ENCODE assay signal across 29 cellular contexts in the genomic region with DNA sequence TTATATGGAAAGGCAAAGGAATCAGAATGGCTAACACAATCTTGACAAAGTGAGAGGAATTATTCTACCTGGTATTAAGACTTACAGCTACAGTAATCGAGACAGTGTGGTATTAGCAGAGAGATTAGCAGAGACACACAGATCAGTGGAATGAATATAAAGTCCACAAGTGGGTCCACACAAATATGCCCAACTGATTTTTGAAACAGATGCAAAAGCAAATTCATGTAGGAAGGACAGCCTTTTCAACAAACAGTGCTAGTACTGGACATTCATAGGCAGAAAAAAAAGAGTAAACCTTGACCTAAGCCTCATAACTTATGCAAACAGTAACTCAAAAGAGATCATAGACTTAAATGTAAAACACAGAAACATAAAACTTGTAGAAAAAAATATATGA.
"Had no signal": no experiment of that assay in that cellular context is flagged by ENCODE, and none has a peak within 500 bp of the region (broad histone marks: within the 10 kb centered on the region; RNA-seq: fewer than 3 reads in every experiment).

No MANE protein-coding gene starts in this region.

- H3K9me3 Mint-ChIP-seq: stimulated activated effector memory CD8-positive, alpha-beta T cell treated with anti-CD3 and anti-CD28 coated beads, Interleukin-12 subunit alpha, Interleukin-12 subunit beta, amount 100 ng/mL, for 72 hours; stimulated activated naive CD8-positive, alpha-beta T cell treated with anti-CD3 and anti-CD28 coated beads, Interleukin-15, amount 100 ng/mL, for 72 hours; stimulated activated naive CD8-positive, alpha-beta T cell treated with anti-CD3 and anti-CD28 coated beads, Interleukin-15, Interleukin-2, amounts not matched to agents 100 ng/mL and 50 ng/mL, for 24 hours; type B pancreatic cell had no signal

- H3K4me1 Mint-ChIP-seq: stimulated activated effector memory CD8-positive, alpha-beta T cell treated with anti-CD3 and anti-CD28 coated beads, Interleukin-12 subunit alpha, Interleukin-12 subunit beta, amount 100 ng/mL, for 72 hours; stimulated activated memory B cell treated with anti-CD40 and anti-IgM and Interleukin-4, amounts not matched to agents 10 μg/mL and 1 μg/mL and 100 μg/mL, for 72 hours; stimulated activated naive B cell treated with anti-CD40 and anti-IgM and Interleukin-4, amounts not matched to agents 10 μg/mL and 1 μg/mL and 100 μg/mL, for 72 hours; stimulated activated naive CD8-positive, alpha-beta T cell treated with anti-CD3 and anti-CD28 coated beads, Interleukin-15, amount 100 ng/mL, for 72 hours had no signal

- H3K27me3 ChIP-seq: stomach, suprapubic skin, testis, thyroid gland, tibial artery, tibial nerve, transverse colon, upper lobe of left lung, upper lobe of right lung, uterus, vagina had no signal

- H3K27ac Mint-ChIP-seq: stimulated activated effector memory CD8-positive, alpha-beta T cell treated with anti-CD3 and anti-CD28 coated beads, Interleukin-12 subunit alpha, Interleukin-12 subunit beta, amount 100 ng/mL, for 72 hours; stimulated activated memory B cell treated with anti-CD40 and anti-IgM and Interleukin-4, amounts not matched to agents 10 μg/mL and 1 μg/mL and 100 μg/mL, for 72 hours; stimulated activated naive B cell treated with anti-CD40 and anti-IgM and Interleukin-4, amounts not matched to agents 10 μg/mL and 1 μg/mL and 100 μg/mL, for 72 hours; stimulated activated naive CD8-positive, alpha-beta T cell treated with anti-CD3 and anti-CD28 coated beads, Interleukin-15, amount 100 ng/mL, for 72 hours; stimulated activated naive CD8-positive, alpha-beta T cell treated with anti-CD3 and anti-CD28 coated beads, Interleukin-15, Interleukin-2, amounts not matched to agents 100 ng/mL and 50 ng/mL, for 24 hours; type B pancreatic cell had no signal

- H3K27me3 Mint-ChIP-seq: stimulated activated memory B cell treated with anti-CD40 and anti-IgM and Interleukin-4, amounts not matched to agents 10 μg/mL and 1 μg/mL and 100 μg/mL, for 72 hours; stimulated activated naive B cell treated with anti-CD40 and anti-IgM and Interleukin-4, amounts not matched to agents 10 μg/mL and 1 μg/mL and 100 μg/mL, for 72 hours; stimulated activated naive CD8-positive, alpha-beta T cell treated with anti-CD3 and anti-CD28 coated beads, Interleukin-15, amount 100 ng/mL, for 72 hours; stimulated activated naive CD8-positive, alpha-beta T cell treated with anti-CD3 and anti-CD28 coated beads, Interleukin-15, Interleukin-2, amounts not matched to agents 100 ng/mL and 50 ng/mL, for 24 hours; type B pancreatic cell had no signal

- H3K9me3 ChIP-seq: stomach, suprapubic skin, testis, thoracic aorta, thyroid gland, tibial artery, transverse colon, upper lobe of left lung, upper lobe of right lung, uterus, vagina had no signal

- FAIRE-seq: urothelium cell line had no signal

- H3K36me3 ChIP-seq: thyroid gland, uterus had no signal

- H3K27ac ChIP-seq: stomach, suprapubic skin, testis, thoracic aorta, thyroid gland, tibial artery, tibial nerve, transverse colon, upper lobe of left lung, upper lobe of right lung, uterus, vagina had no signal

- H3K4me3 ChIP-seq: stomach, suprapubic skin, testis, thoracic aorta, thyroid gland, tibial artery, tibial nerve, transverse colon, upper lobe of left lung, upper lobe of right lung, uterus, vagina had no signal

- ATAC-seq: stimulated activated effector memory CD8-positive, alpha-beta T cell treated with anti-CD3 and anti-CD28 coated beads, Interleukin-12 subunit alpha, Interleukin-12 subunit beta, amount 100 ng/mL, for 72 hours; stimulated activated memory B cell treated with anti-CD40 and anti-IgM and Interleukin-4, amounts not matched to agents 10 μg/mL and 1 μg/mL and 100 μg/mL, for 72 hours; stimulated activated naive B cell treated with anti-CD40 and anti-IgM and Interleukin-4, amounts not matched to agents 10 μg/mL and 1 μg/mL and 100 μg/mL, for 72 hours; stimulated activated naive CD8-positive, alpha-beta T cell treated with anti-CD3 and anti-CD28 coated beads, Interleukin-15, amount 100 ng/mL, for 72 hours; stimulated activated naive CD8-positive, alpha-beta T cell treated with anti-CD3 and anti-CD28 coated beads, Interleukin-15, Interleukin-2, amounts not matched to agents 100 U/mL and 50 U/mL, for 24 hours; upper lobe of right lung had no signal

- H3K4me3 Mint-ChIP-seq: stimulated activated effector memory CD8-positive, alpha-beta T cell treated with anti-CD3 and anti-CD28 coated beads, Interleukin-12 subunit alpha, Interleukin-12 subunit beta, amount 100 ng/mL, for 72 hours; stimulated activated memory B cell treated with anti-CD40 and anti-IgM and Interleukin-4, amounts not matched to agents 10 μg/mL and 1 μg/mL and 100 μg/mL, for 72 hours; stimulated activated naive B cell treated with anti-CD40 and anti-IgM and Interleukin-4, amounts not matched to agents 10 μg/mL and 1 μg/mL and 100 μg/mL, for 72 hours; stimulated activated naive CD8-positive, alpha-beta T cell treated with anti-CD3 and anti-CD28 coated beads, Interleukin-15, amount 100 ng/mL, for 72 hours; stimulated activated naive CD8-positive, alpha-beta T cell treated with anti-CD3 and anti-CD28 coated beads, Interleukin-15, Interleukin-2, amounts not matched to agents 100 ng/mL and 50 ng/mL, for 24 hours; type B pancreatic cell had no signal

- DNase-seq: stimulated activated CD4-positive, alpha-beta T cell treated with anti-CD3 and anti-CD28 coated beads, Interleukin-2, amount 100 ng/mL, for 48 hours; stimulated activated CD4-positive, alpha-beta T cell treated with anti-CD3 and anti-CD28 coated beads, Interleukin-4, amount 100 ng/mL, for 1 hour; stimulated activated CD4-positive, alpha-beta T cell treated with anti-CD3 and anti-CD28 coated beads, Interleukin-4, amount 100 ng/mL, for 24 hours; stimulated activated CD4-positive, alpha-beta T cell treated with anti-CD3 and anti-CD28 coated beads, Interleukin-4, amount 100 ng/mL, for 4 hours; stimulated activated CD8-positive, alpha-beta memory T cell treated with anti-CD3 and anti-CD28 coated beads, Interleukin-4, amount 100 ng/mL, for 48 hours; stimulated activated naive B cell treated with anti-CD40 and anti-IgM and Interleukin-4, amounts not matched to agents 10 μg/mL and 1 μg/mL and 100 μg/mL, for 72 hours; stimulated activated naive CD4-positive, alpha-beta T cell; stimulated activated naive CD4-positive, alpha-beta T cell treated with Interleukin-2 at 50 U/mL for 16 hours; stimulated activated naive CD8-positive, alpha-beta T cell treated with anti-CD3 and anti-CD28 coated beads, Interleukin-15, amount 100 ng/mL, for 72 hours; stimulated activated naive CD8-positive, alpha-beta T cell treated with anti-CD3 and anti-CD28 coated beads, Interleukin-15, Interleukin-2, amounts not matched to agents 100 U/mL and 50 U/mL, for 24 hours; stomach; substantia nigra; testis; thyroid gland; tibial artery; transverse colon; trophoblast cell; upper lobe of left lung; upper lobe of right lung; uterus had no signal

- H3K4me1 ChIP-seq: stomach, suprapubic skin, testis, thyroid gland, tibial artery, tibial nerve, transverse colon, upper lobe of left lung, upper lobe of right lung, uterus, vagina had no signal
